In genomic region chr14:24806061-24806678, GRCh38 we compare ENCODE assay signal across 8 cellular contexts.
A peak's percentile ranks its signal among the peaks of the same experiment; 100 is the strongest.
DNase-seq lines count a peak whose midpoint lies in the region; ATAC-seq and TF ChIP-seq lines count a peak whose summit lies in the region.

No MANE protein-coding gene starts in this region.

- no peaks in the 10 kb centered on the region for H3K4me1 ChIP-seq in SK-N-SH (ENCODE audit: control insufficient read depth in 1 of 2, insufficient read depth in 2 of 2, low read depth in 1 of 2, low read length in 1 of 2)
- H3K4me1 ChIP-seq in lower lobe of right lung = no peaks in the 10 kb centered on the region
- H3K4me1 ChIP-seq in stomach = peaks cover 0 to 24% (median 14%) of the 10 kb centered on the region in 4 donors

- TF ChIP-seq EP300 in SK-N-SH (IDR thresholded peaks at IDR 0.05; ENCODE audit: borderline replicate concordance in 1 of 2, low read depth in 1 of 2, low read length in 1 of 2) (no peak), stomach (IDR thresholded peaks at IDR 0.05) (no peak)

- no peak overlapping the region for H3K9ac ChIP-seq in SK-N-SH

- H4K20me1 ChIP-seq in SK-N-SH (ENCODE audit: insufficient read depth) = no peaks in the 10 kb centered on the region

- H3F3A ChIP-seq in SK-N-SH (replicated peaks; ENCODE audit: insufficient read depth) = no peaks in the 10 kb centered on the region

- H3K9me3 ChIP-seq in SK-N-SH (no peaks in the 10 kb centered on the region), lower lobe of right lung (no peaks in the 10 kb centered on the region), stomach (no peaks in the 10 kb centered on the region)

- H3K36me3 ChIP-seq in SK-N-SH (replicated peaks in 1 of 2; ENCODE audit: control insufficient read depth in 1 of 2, insufficient read depth in 2 of 2, low read length in 1 of 2) (no peaks in the 10 kb centered on the region), lower lobe of right lung (no peaks in the 10 kb centered on the region), stomach (no peaks in the 10 kb centered on the region)

- TF ChIP-seq POLR2A in stomach (IDR thresholded peaks at IDR 0.05) = no peak

- in situ Hi-C loops in KBM-7 (cut with MboI; ENCODE audit: low pct_unique_long_range_greater_than_20kb, low sequenced_read_pairs) = no loop called here

- no peak overlapping the region for H2AFZ ChIP-seq in SK-N-SH (ENCODE audit: low read depth)

- H3K27me3 ChIP-seq in SK-N-SH (ENCODE audit: insufficient read depth) (peaks cover 38% of the 10 kb centered on the region), lower lobe of right lung (ENCODE audit: low read depth) (no peaks in the 10 kb centered on the region), stomach (no peaks in the 10 kb centered on the region)

- no peaks in the 10 kb centered on the region for H3K9me2 ChIP-seq in SK-N-SH

- WGBS in SK-N-SH (ENCODE audit: low lambda C conversion rate) = 3% methylated on average over 9 of the region's 9 CpGs
- WGBS in stomach, 5 donors = 29 to 41% (median 31%) methylated on average over 9 of the region's 9 CpGs

- ATAC-seq in GM18502 (IDR thresholded peaks at IDR 0.05; ENCODE audit: poor library complexity, unreplicated experiment) (peak; percentile 76), lower lobe of right lung (peak; percentile 74 to 87), GM21717 (IDR thresholded peaks at IDR 0.05; ENCODE audit: unreplicated experiment) (no peak)

- TF ChIP-seq CTCF in AG09309 (IDR thresholded peaks at IDR 0.05; ENCODE audit: control insufficient read depth, insufficient read depth, low read depth, low read length, missing control alignments) = peak; percentile 72
- TF ChIP-seq CTCF in SK-N-SH (IDR thresholded peaks at IDR 0.05) = peak; percentile 87
- TF ChIP-seq CTCF in lower lobe of right lung (IDR thresholded peaks at IDR 0.05) = peak; percentile 81
- TF ChIP-seq CTCF in stomach (IDR thresholded peaks at IDR 0.05) = peak in 5 of 7 experiments; percentile 69 to 89 (median 79)

- intact Hi-C loops in lower lobe of right lung (cut with DNase I) = loop anchor here (10.0 kb wide), 2 partner anchors 239 to 329 kb away; no protein-coding TSS in a partner anchor
- intact Hi-C loops in stomach (cut with DNase I; ENCODE audit: low total_unique reads) = loop anchor here (10.0 kb wide), 1 partner anchor 239 kb away; no protein-coding TSS in a partner anchor

- peak; percentile 69 for TF ChIP-seq RAD21 in SK-N-SH (IDR thresholded peaks at IDR 0.05; ENCODE audit: low read length)

- no peak overlapping the region for H3K4me2 ChIP-seq in SK-N-SH

- DNase-seq in AG09309 (ENCODE audit: low read depth) = peak; percentile 4
- DNase-seq in KBM-7 = peak; percentile 53
- DNase-seq in SK-N-SH = peak; percentile 34
- peak; percentile 37 to 63 for DNase-seq in dermis microvascular lymphatic vessel endothelial cell (ENCODE audit: low read depth in 2 of 2)
- DNase-seq in lower lobe of right lung = peak; percentile 61
- peak; percentile 85 for DNase-seq in stomach

- H3K27ac ChIP-seq in SK-N-SH (ENCODE audit: low read depth in 2 of 2, low read length in 1 of 2) = no peak overlapping the region
- no peak overlapping the region for H3K27ac ChIP-seq in lower lobe of right lung
- H3K27ac ChIP-seq in stomach = no peak overlapping the region

- H3K79me2 ChIP-seq in SK-N-SH (ENCODE audit: insufficient read depth) = no peaks in the 10 kb centered on the region

- H3K4me3 ChIP-seq in AG09309 (ENCODE audit: control insufficient read depth, low read depth, low read length) = no peak overlapping the region
- no peak overlapping the region for H3K4me3 ChIP-seq in SK-N-SH (ENCODE audit: low read depth in 2 of 2, low read length in 1 of 2)
- H3K4me3 ChIP-seq in lower lobe of right lung = no peak overlapping the region
- no peak overlapping the region for H3K4me3 ChIP-seq in stomach

- CTCF ChIA-PET in SK-N-SH (lab: Yijun Ruan, JAX) = interaction anchor here (0.5 to 3.0 kb wide), 32 partner anchors 9 to 732 kb away, joined by 3 to 25 read pairs (median 6); no protein-coding TSS in a partner anchor

- POLR2A ChIA-PET in SK-N-SH (lab: Yijun Ruan, JAX) = no interaction called here

TF ChIP-seq in SK-N-SH, 30 proteins besides CTCF, POLR2A, EP300 and RAD21:
- TF ChIP-seq SMC3 (IDR thresholded peaks at IDR 0.05; ENCODE audit: low read depth, low read length) (peak; percentile 62), FOXM1 (IDR thresholded peaks at IDR 0.05; ENCODE audit: low read depth) (no peak)
TF ChIP-seq in SK-N-SH: peak in this region for 1.

Comparison
In these comparisons a context has a peak if more than half of its experiments do, and no peak if none do; other contexts are left out.
1. DNase-seq: peak in every context shown above with its lines; median percentile 85 in stomach; 61 in lower lobe of right lung; 53 in KBM-7; 50 in dermis microvascular lymphatic vessel endothelial cell; 34 in SK-N-SH; 4 in AG09309.